Comparison of ENCODE assay signal across 14 cellular contexts in genomic region chr7:107933386-107934013, GRCh38. TPM values are rescaled to one million over a fixed set of nuclear protein-coding genes. Genes with fewer than 3 reads are reported as not detected.
DNase-seq lines count a peak whose midpoint lies in the region; ATAC-seq and TF ChIP-seq lines count a peak whose summit lies in the region.
"Had no signal": no experiment of that assay in that cellular context is flagged by ENCODE, and none has a peak within 500 bp of the region (broad histone marks: within the 10 kb centered on the region; RNA-seq: fewer than 3 reads in every experiment).

No MANE protein-coding gene starts in this region.

- H3K27ac ChIP-seq in iPS-20b (ENCODE audit: low read length) (no peak overlapping the region), sigmoid colon (peak overlapping the region; percentile 46 to 90 (median 84))

- WGBS in sigmoid colon, 2 donors: 72 to 84% methylated on average over 6 of the region's 6 CpGs

- TF ChIP-seq POLR2A in sigmoid colon (IDR thresholded peaks at IDR 0.05): no peak

- POLR2A ChIA-PET in WTC11 (lab: Charles Lee): interaction anchor here (1.4 kb wide), 1 partner anchor 20 kb away, joined by 3 read pairs; no protein-coding TSS in a partner anchor

- H3K9me3 Mint-ChIP-seq in WTC11: no peaks in the 10 kb centered on the region
- H3K9me3 Mint-ChIP-seq: activated T-cell treated with anti-CD3 and anti-CD28 coated beads, Interleukin-2, amount 50 U/mL, for 72 hours; CD8-positive, alpha-beta T cell had no signal

- H3K27me3 ChIP-seq in iPS-20b (ENCODE audit: insufficient read depth, low read length): peaks cover 13% of the 10 kb centered on the region; the same call in 1 of the 2 replicates
- no peaks in the 10 kb centered on the region for H3K27me3 ChIP-seq in sigmoid colon
- no peaks in the 10 kb centered on the region; the same call in 1 of the 2 replicates for H3K27me3 ChIP-seq in H7 (ENCODE audit: control insufficient read depth, insufficient read depth, low read length)

- H3K9me3 ChIP-seq in iPS-20b (ENCODE audit: insufficient read depth, low read depth, low read length) (no peaks in the 10 kb centered on the region), sigmoid colon (no peaks in the 10 kb centered on the region)

- H3K4me1 ChIP-seq in iPS-20b (ENCODE audit: insufficient read depth, low read length) (peaks cover 60% of the 10 kb centered on the region), sigmoid colon (peaks cover 0 to 75% (median 70%) of the 10 kb centered on the region in 4 donors)

- H3K36me3 ChIP-seq in iPS-20b (ENCODE audit: insufficient read depth, low read depth, low read length) (peaks cover 44% of the 10 kb centered on the region), sigmoid colon (peaks cover 3 to 56% (median 27%) of the 10 kb centered on the region in 4 donors), H7 (replicated peaks; ENCODE audit: control insufficient read depth, insufficient read depth, low read length) (no peaks in the 10 kb centered on the region; the same call in none of the 2 replicates)

- H3K4me1 Mint-ChIP-seq in WTC11: peaks cover 66% of the 10 kb centered on the region

- H3K9ac ChIP-seq in iPS-20b (ENCODE audit: low read depth, low read length): peak overlapping the region; percentile 1

- ATAC-seq in WTC11 (peak; percentile 54), HG02678 (IDR thresholded peaks at IDR 0.05; ENCODE audit: unreplicated experiment) (no peak)
- ATAC-seq: activated T-cell treated with anti-CD3 and anti-CD28 coated beads, Interleukin-2, amount 50 U/mL, for 72 hours; CD8-positive, alpha-beta T cell had no signal

- CTCF ChIA-PET in WTC11 (lab: Charles Lee): interaction anchor here (1.3 to 1.9 kb wide), 4 partner anchors 54 to 213 kb away, joined by 3 to 5 read pairs (median 4); no protein-coding TSS in a partner anchor

- TF ChIP-seq EP300 in sigmoid colon (IDR thresholded peaks at IDR 0.05): no peak

- peaks cover 38% of the 10 kb centered on the region for H3K36me3 Mint-ChIP-seq in WTC11

- TF ChIP-seq CTCF in WTC11 (IDR thresholded peaks at IDR 0.05) (no peak), sigmoid colon (IDR thresholded peaks at IDR 0.05) (no peak)

- H3K4me3 ChIP-seq in iPS-20b (ENCODE audit: low read length) (peak overlapping the region; percentile 47; the same call in 1 of the 2 replicates), sigmoid colon (no peak overlapping the region), H7 (ENCODE audit: insufficient read depth, low read depth, low read length) (no peak overlapping the region)

- H3K27me3 Mint-ChIP-seq in WTC11 (ENCODE audit: low read depth): peaks cover 15% of the 10 kb centered on the region

- DNase-seq in NCI-H2171 treated with DMSO at 0.1 percent for 48 hours (lab: John Stamatoyannopoulos, UW): peak; percentile 55
- no peak for DNase-seq in NCI-H2171 (lab: John Stamatoyannopoulos, UW)
- DNase-seq in WTC11 (ENCODE audit: low spot score): peak; percentile 27
- DNase-seq in sigmoid colon: no peak
- DNase-seq in H7: no peak
- no peak for DNase-seq in NK-92 treated with Interleukin-12 subunit alpha and Interleukin-12 subunit beta, amount 100 ng/mL, for 24 hours (lab: John Stamatoyannopoulos, UW)
- DNase-seq: activated CD4-positive, alpha-beta T cell treated with anti-CD3 and anti-CD28 coated beads for 48 hours; activated T-cell treated with anti-CD3 and anti-CD28 coated beads, Interleukin-2, amount 50 U/mL, for 72 hours; amygdala; CD8-positive, alpha-beta T cell; kidney glomerular epithelial cell; NCI-H2227 treated with DMSO at 0.1 percent for 48 hours had no signal

- peak overlapping the region; percentile 96 for H3K27ac Mint-ChIP-seq in WTC11
- H3K27ac Mint-ChIP-seq: CD8-positive, alpha-beta T cell had no signal

- intact Hi-C loops in sigmoid colon (cut with DNase I): no loop called here

- peak overlapping the region; percentile 36 for H3K4me3 Mint-ChIP-seq in WTC11
- H3K4me3 Mint-ChIP-seq: activated T-cell treated with anti-CD3 and anti-CD28 coated beads, Interleukin-2, amount 50 U/mL, for 72 hours; CD8-positive, alpha-beta T cell had no signal

TF ChIP-seq in WTC11, 78 proteins besides CTCF, POLR2A, EP300 and RAD21 (continues in another document):
- TF ChIP-seq ZNF219 (CRISPR knock-in tag; IDR thresholded peaks at IDR 0.05; ENCODE audit: borderline replicate concordance) (no peak), ZNF121 (CRISPR knock-in tag; IDR thresholded peaks at IDR 0.05) (no peak), USF1 (CRISPR knock-in tag; IDR thresholded peaks at IDR 0.05) (no peak), AFF4 (CRISPR knock-in tag; IDR thresholded peaks at IDR 0.05; ENCODE audit: borderline replicate concordance) (no peak), MAX (CRISPR knock-in tag; IDR thresholded peaks at IDR 0.05) (no peak), ZNF532 (CRISPR knock-in tag; IDR thresholded peaks at IDR 0.05; ENCODE audit: borderline replicate concordance) (no peak)

RNA-seq across cellular contexts. Expression of gene DLD, which starts 42.5 kb away (rescaled TPM):
- 72.1 to 79.9 TPM (median 75.6 TPM) in 3 replicates for total RNA-seq in WTC11 (2021)
- total RNA-seq in sigmoid colon: 100 to 1,000 TPM in 3 of 4 donors, 10 to 100 TPM in 1; 97.2 to 446 (median 124) TPM
- polyA plus RNA-seq in sigmoid colon: 100 to 1,000 TPM in 2 of 3 donors, 10 to 100 TPM in 1; 82.3 to 127 (median 111) TPM
- 58.5 and 65.1 TPM in 2 replicates for total RNA-seq in H7 (2014; rRNA removed; shearing (Covaris generic))

Comparison
In these comparisons a context has a peak if more than half of its experiments do, and no peak if none do; other contexts are left out.
1. DNase-seq: peak in NCI-H2171 treated with DMSO at 0.1 percent for 48 hours (single experiment) and WTC11 (single experiment); none in NCI-H2171 (single experiment), sigmoid colon (single experiment), H7 (single experiment) and NK-92 treated with Interleukin-12 subunit alpha and Interleukin-12 subunit beta, amount 100 ng/mL, for 24 hours (single experiment).